23 cellular contexts compared by ENCODE assay signal in the genomic region with DNA sequence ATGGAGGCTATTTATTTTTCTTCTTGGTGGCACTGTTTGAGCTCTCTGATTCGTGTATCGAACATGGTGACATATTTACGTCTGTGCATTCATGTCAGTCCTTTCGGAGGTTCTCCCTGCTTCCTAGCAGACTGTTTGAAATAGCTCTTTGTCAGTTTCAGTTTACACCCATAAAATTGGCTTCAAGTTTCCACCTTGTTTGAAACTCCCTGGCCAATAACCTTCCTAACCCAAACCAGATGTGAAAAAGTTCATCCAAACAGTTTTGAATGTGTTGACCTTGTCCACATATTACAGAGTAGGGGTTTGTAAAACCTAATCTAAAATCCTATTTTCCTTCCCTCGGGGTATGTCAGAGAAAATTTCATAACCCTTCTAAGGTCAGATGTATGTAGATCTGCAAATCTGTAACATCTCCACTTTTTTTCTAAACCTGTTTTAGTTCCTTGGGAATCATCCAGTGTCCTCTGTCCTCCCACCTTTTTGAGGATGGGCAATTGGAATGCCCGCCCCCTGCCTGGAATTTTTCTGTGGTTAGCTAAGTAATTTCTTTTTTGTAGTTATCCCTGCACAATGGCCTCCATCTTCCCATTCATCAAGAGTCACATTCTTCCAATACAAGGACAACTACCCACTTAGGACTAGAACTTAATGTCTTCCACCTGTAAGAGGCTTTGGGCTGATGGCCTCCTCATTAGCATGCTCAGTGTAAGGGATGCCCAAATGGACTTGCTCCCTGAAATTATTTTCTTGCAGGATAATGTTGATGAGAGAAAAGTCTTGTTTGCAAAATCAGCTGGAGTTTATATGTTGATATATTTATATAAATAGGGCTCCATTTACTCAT.
DNase-seq lines count a peak whose midpoint lies in the region; ATAC-seq and TF ChIP-seq lines count a peak whose summit lies in the region.
"Had no signal": no experiment of that assay in that cellular context is flagged by ENCODE, and none has a peak within 500 bp of the region (broad histone marks: within the 10 kb centered on the region; RNA-seq: fewer than 3 reads in every experiment).

No MANE protein-coding gene starts in this region.

- H3K27ac ChIP-seq in HEK293 (ENCODE audit: extremely low read depth, low read depth, low read length), result no peak overlapping the region
- H3K27ac ChIP-seq: RWPE1, SK-N-MC, tibial nerve had no signal

- H3K9me3 ChIP-seq in HEK293 (ENCODE audit: control insufficient read depth, insufficient read depth, low read depth, low read length), result no peaks in the 10 kb centered on the region
- H3K9me3 ChIP-seq: tibial nerve had no signal

- TF ChIP-seq CTCF in HEK293 (tag by site-specific recombination; IDR thresholded peaks at IDR 0.05) (no peak), WTC11 (IDR thresholded peaks at IDR 0.05) (no peak), fibroblast of villous mesenchyme (IDR thresholded peaks at IDR 0.05; ENCODE audit: insufficient read depth, low read depth, low read length) (no peak), osteocyte (IDR thresholded peaks at IDR 0.05) (no peak)

- H3K36me3 ChIP-seq in HEK293 (ENCODE audit: control insufficient read depth in 2 of 2, insufficient read depth in 1 of 2, low read length in 2 of 2), result no peaks in the 10 kb centered on the region
- H3K36me3 ChIP-seq: tibial nerve had no signal

- H3K9me3 Mint-ChIP-seq in WTC11 (peaks cover 5% of the 10 kb centered on the region; the same call in 1 of the 2 replicates), osteocyte (ENCODE audit: unreplicated experiment) (peaks cover 5% of the 10 kb centered on the region)
- H3K9me3 Mint-ChIP-seq: activated naive CD4-positive, alpha-beta T cell treated with anti-CD3 and anti-CD28 coated beads, Interleukin-2, amount 10 ng/mL, durations not matched to agents 7 days and 5 days; CD4-positive, alpha-beta T cell; stimulated activated naive CD8-positive, alpha-beta T cell treated with anti-CD3 and anti-CD28 coated beads, Interleukin-15, amount 100 ng/mL, for 72 hours had no signal

- H3K4me3 Mint-ChIP-seq in WTC11 (no peak overlapping the region), osteocyte (ENCODE audit: unreplicated experiment) (peak overlapping the region; percentile 24)
- H3K4me3 Mint-ChIP-seq: activated CD8-positive, alpha-beta memory T cell treated with anti-CD3 and anti-CD28 coated beads, Interleukin-2, amount 10 ng/mL, durations not matched to agents 7 days and 5 days; activated naive CD4-positive, alpha-beta T cell treated with anti-CD3 and anti-CD28 coated beads, Interleukin-2, amount 10 ng/mL, durations not matched to agents 7 days and 5 days; CD4-positive, alpha-beta T cell; stimulated activated naive CD8-positive, alpha-beta T cell treated with anti-CD3 and anti-CD28 coated beads, Interleukin-15, amount 100 ng/mL, for 72 hours had no signal

- H3K27ac Mint-ChIP-seq in WTC11 (peak overlapping the region; percentile 54; the same call in 1 of the 2 replicates), osteocyte (ENCODE audit: unreplicated experiment) (peak overlapping the region; percentile 85)
- H3K27ac Mint-ChIP-seq: activated CD8-positive, alpha-beta memory T cell treated with anti-CD3 and anti-CD28 coated beads, Interleukin-2, amount 10 ng/mL, durations not matched to agents 7 days and 5 days; activated naive CD4-positive, alpha-beta T cell treated with anti-CD3 and anti-CD28 coated beads, Interleukin-2, amount 10 ng/mL, durations not matched to agents 7 days and 5 days; CD4-positive, alpha-beta T cell; stimulated activated naive CD8-positive, alpha-beta T cell treated with anti-CD3 and anti-CD28 coated beads, Interleukin-15, amount 100 ng/mL, for 72 hours had no signal

- ATAC-seq in WTC11, result peak; percentile 69
- ATAC-seq in GM19397 (IDR thresholded peaks at IDR 0.05; ENCODE audit: unreplicated experiment), result no peak
- ATAC-seq in HG03135 (IDR thresholded peaks at IDR 0.05; ENCODE audit: unreplicated experiment), result no peak
- ATAC-seq: activated CD8-positive, alpha-beta memory T cell treated with anti-CD3 and anti-CD28 coated beads, Interleukin-2, amount 10 ng/mL, durations not matched to agents 7 days and 5 days; stimulated activated naive CD8-positive, alpha-beta T cell treated with anti-CD3 and anti-CD28 coated beads, Interleukin-15, amount 100 ng/mL, for 72 hours had no signal

- H3K27me3 Mint-ChIP-seq in WTC11 (ENCODE audit: low read depth) (no peaks in the 10 kb centered on the region), osteocyte (ENCODE audit: unreplicated experiment) (no peaks in the 10 kb centered on the region)
- H3K27me3 Mint-ChIP-seq: activated CD8-positive, alpha-beta memory T cell treated with anti-CD3 and anti-CD28 coated beads, Interleukin-2, amount 10 ng/mL, durations not matched to agents 7 days and 5 days; activated naive CD4-positive, alpha-beta T cell treated with anti-CD3 and anti-CD28 coated beads, Interleukin-2, amount 10 ng/mL, durations not matched to agents 7 days and 5 days; CD4-positive, alpha-beta T cell; stimulated activated naive CD8-positive, alpha-beta T cell treated with anti-CD3 and anti-CD28 coated beads, Interleukin-15, amount 100 ng/mL, for 72 hours had no signal

- no peak overlapping the region for H3K4me3 ChIP-seq in HEK293 (ENCODE audit: low read depth, low read length)
- H3K4me3 ChIP-seq in fibroblast of villous mesenchyme (ENCODE audit: low read depth, low read length), result no peak overlapping the region
- H3K4me3 ChIP-seq: SK-N-MC had no signal

- H3K4me1 Mint-ChIP-seq in WTC11, result peaks cover 19% of the 10 kb centered on the region
- peaks cover 76% of the 10 kb centered on the region for H3K4me1 Mint-ChIP-seq in osteocyte (ENCODE audit: unreplicated experiment)
- H3K4me1 Mint-ChIP-seq: activated naive CD4-positive, alpha-beta T cell treated with anti-CD3 and anti-CD28 coated beads, Interleukin-2, amount 10 ng/mL, durations not matched to agents 7 days and 5 days; stimulated activated naive CD8-positive, alpha-beta T cell treated with anti-CD3 and anti-CD28 coated beads, Interleukin-15, amount 100 ng/mL, for 72 hours had no signal

- POLR2A ChIA-PET in HEK293 (lab: Yijun Ruan, JAX) (no interaction called here), WTC11 (lab: Charles Lee) (interaction anchor here (0.7 kb wide), 2 partner anchors 191 to 343 kb away, joined by 3 read pairs; no protein-coding TSS in a partner anchor)

- DNase-seq in WTC11 (ENCODE audit: low spot score), result no peak
- peak; percentile 44 for DNase-seq in fibroblast of villous mesenchyme (ENCODE audit: low read depth)
- DNase-seq in osteocyte (ENCODE audit: extremely low spot score, unreplicated experiment), result no peak
- DNase-seq in epidermal melanocyte (ENCODE audit: insufficient read length, low spot score), result no peak
- DNase-seq in NCI-H128 (lab: John Stamatoyannopoulos, UW; ENCODE audit: unreplicated experiment), result no peak
- DNase-seq: activated CD4-positive, alpha-beta T cell treated with anti-CD3 and anti-CD28 coated beads, Interleukin-2, amount 50 U/mL, for 1 hour; activated CD8-positive, alpha-beta memory T cell treated with anti-CD3 and anti-CD28 coated beads, Interleukin-2, amount 10 ng/mL, durations not matched to agents 7 days and 5 days; activated naive CD4-positive, alpha-beta T cell treated with anti-CD3 and anti-CD28 coated beads, Interleukin-2, amount 10 ng/mL, durations not matched to agents 7 days and 5 days; anterior cingulate cortex; CD4-positive, alpha-beta T cell; central memory CD4-positive, alpha-beta T cell; dermis blood vessel endothelial cell; GOT3; KG1; NCI-H1694; NCI-H748 treated with DMSO at 0.1 percent for 48 hours; stimulated activated naive CD8-positive, alpha-beta T cell treated with anti-CD3 and anti-CD28 coated beads, Interleukin-15, amount 100 ng/mL, for 72 hours had no signal

- H3K36me3 Mint-ChIP-seq in WTC11, result no peaks in the 10 kb centered on the region
- H3K36me3 Mint-ChIP-seq in osteocyte (ENCODE audit: unreplicated experiment), result peaks cover 7% of the 10 kb centered on the region
- H3K36me3 Mint-ChIP-seq: activated CD8-positive, alpha-beta memory T cell treated with anti-CD3 and anti-CD28 coated beads, Interleukin-2, amount 10 ng/mL, durations not matched to agents 7 days and 5 days; activated naive CD4-positive, alpha-beta T cell treated with anti-CD3 and anti-CD28 coated beads, Interleukin-2, amount 10 ng/mL, durations not matched to agents 7 days and 5 days had no signal

- no peaks in the 10 kb centered on the region for H3K4me1 ChIP-seq in HEK293 (ENCODE audit: control insufficient read depth, insufficient read depth, low read length)

- CTCF ChIA-PET in HEK293 (lab: Yijun Ruan, JAX) (interaction anchor here (1.0 kb wide), 1 partner anchor 30 kb away, joined by 3 read pairs; no protein-coding TSS in a partner anchor), WTC11 (lab: Charles Lee) (no interaction called here)

TF ChIP-seq in HEK293, 187 proteins besides CTCF, POLR2A, EP300 and RAD21 (continues in another document):
- TF ChIP-seq ZNF626 (tag by site-specific recombination; IDR thresholded peaks at IDR 0.05), result no peak
- no peak for TF ChIP-seq ZBTB7A (tag by site-specific recombination; IDR thresholded peaks at IDR 0.05; ENCODE audit: low read depth)
- TF ChIP-seq, protein P1, sequence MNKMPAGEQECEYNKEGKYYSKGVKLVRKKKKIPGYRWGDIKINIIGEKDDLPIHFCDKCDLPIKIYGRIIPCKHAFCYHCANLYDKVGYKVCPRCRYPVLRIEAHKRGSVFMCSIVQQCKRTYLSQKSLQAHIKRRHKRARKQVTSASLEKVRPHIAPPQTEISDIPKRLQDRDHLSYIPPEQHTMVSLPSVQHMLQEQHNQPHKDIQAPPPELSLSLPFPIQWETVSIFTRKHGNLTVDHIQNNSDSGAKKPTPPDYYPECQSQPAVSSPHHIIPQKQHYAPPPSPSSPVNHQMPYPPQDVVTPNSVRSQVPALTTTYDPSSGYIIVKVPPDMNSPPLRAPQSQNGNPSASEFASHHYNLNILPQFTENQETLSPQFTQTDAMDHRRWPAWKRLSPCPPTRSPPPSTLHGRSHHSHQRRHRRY (tag by site-specific recombination; IDR thresholded peaks at IDR 0.05), result no peak
- TF ChIP-seq ZNF23 (tag by site-specific recombination; IDR thresholded peaks at IDR 0.05; ENCODE audit: borderline replicate concordance), result no peak

TF ChIP-seq in WTC11, 78 proteins besides CTCF, POLR2A, EP300 and RAD21 (continues in another document):
- TF ChIP-seq TEAD1 (CRISPR knock-in tag; IDR thresholded peaks at IDR 0.05) (no peak), GTF2I (CRISPR knock-in tag; conservative IDR thresholded peaks at IDR 0.05) (no peak), ZNF263 (CRISPR knock-in tag; IDR thresholded peaks at IDR 0.05; ENCODE audit: low read depth) (no peak)
- TF ChIP-seq, protein P2, sequence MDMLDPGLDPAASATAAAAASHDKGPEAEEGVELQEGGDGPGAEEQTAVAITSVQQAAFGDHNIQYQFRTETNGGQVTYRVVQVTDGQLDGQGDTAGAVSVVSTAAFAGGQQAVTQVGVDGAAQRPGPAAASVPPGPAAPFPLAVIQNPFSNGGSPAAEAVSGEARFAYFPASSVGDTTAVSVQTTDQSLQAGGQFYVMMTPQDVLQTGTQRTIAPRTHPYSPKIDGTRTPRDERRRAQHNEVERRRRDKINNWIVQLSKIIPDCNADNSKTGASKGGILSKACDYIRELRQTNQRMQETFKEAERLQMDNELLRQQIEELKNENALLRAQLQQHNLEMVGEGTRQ (CRISPR knock-in tag; IDR thresholded peaks at IDR 0.05), result no peak
